Comparison of ENCODE assay signal across 9 cellular contexts in genomic region chr20:31669876-31670275, GRCh38. TPM values are rescaled to one million over a fixed set of nuclear protein-coding genes. Genes with fewer than 3 reads are reported as not detected.
DNase-seq lines count a peak whose midpoint lies in the region; ATAC-seq, FAIRE-seq and TF ChIP-seq lines count a peak whose summit lies in the region.
"Had no signal": no experiment of that assay in that cellular context is flagged by ENCODE, and none has a peak within 500 bp of the region (broad histone marks: within the 10 kb centered on the region; RNA-seq: fewer than 3 reads in every experiment).

No MANE protein-coding gene starts in this region.

- H3K79me2 ChIP-seq in PC-9 (ENCODE audit: low read depth): peaks cover 85% of the 10 kb centered on the region
- peaks cover 67% of the 10 kb centered on the region for H3K79me2 ChIP-seq in HepG2 (ENCODE audit: insufficient read depth, low read length)

- H4K20me1 ChIP-seq in PC-9 (ENCODE audit: insufficient read depth): peaks cover 68% of the 10 kb centered on the region
- peaks cover 47% of the 10 kb centered on the region for H4K20me1 ChIP-seq in HepG2 (ENCODE audit: insufficient read depth, low read length)

- H3F3A ChIP-seq in PC-9 (ENCODE audit: insufficient read depth, low read depth): peaks cover 85% of the 10 kb centered on the region

- H3K4me3 ChIP-seq in PC-9 (no peak overlapping the region), HepG2 (replicated peaks in 1 of 3; ENCODE audit: insufficient read depth in 1 of 3, low read depth in 2 of 3, low read length in 3 of 3) (no peak overlapping the region), stomach smooth muscle (ENCODE audit: low read length in 2 of 2) (peak overlapping the region in 1 of 2 donors; percentile 52)
- H3K4me3 ChIP-seq: MG63 had no signal

- H3K9me2 ChIP-seq in PC-9 (ENCODE audit: insufficient read depth): no peaks in the 10 kb centered on the region

- TF ChIP-seq EP300 in HepG2 (IDR thresholded peaks at IDR 0.05; ENCODE audit: low read depth in 2 of 2, low read length in 2 of 2) (no peak), HepG2 (CRISPR knock-in tag; IDR thresholded peaks at IDR 0.05; ENCODE audit: borderline replicate concordance) (no peak)

- DNase-seq in PC-9 (peak in 1 of 2 experiments; percentile 12), HepG2 (ENCODE audit: low spot score) (no peak), DMS53 (lab: John Stamatoyannopoulos, UW) (no peak)
- no peak for DNase-seq in stimulated activated CD4-positive, alpha-beta T cell treated with anti-CD3 and anti-CD28 coated beads, Interleukin-4, amount 100 ng/mL, for 1 hour

- peak overlapping the region; percentile 24; the same call in 1 of the 2 replicates for H3K27ac ChIP-seq in PC-9
- peak overlapping the region; percentile 100 for H3K27ac ChIP-seq in angular gyrus (ENCODE audit: low read depth, low read length)
- H3K27ac ChIP-seq in HepG2 (ENCODE audit: extremely low read length, insufficient read depth, low read length): no peak overlapping the region
- peak overlapping the region; percentile 79 for H3K27ac ChIP-seq in stomach smooth muscle (ENCODE audit: low read length)

- H2AFZ ChIP-seq in PC-9: no peak overlapping the region
- no peak overlapping the region for H2AFZ ChIP-seq in HepG2 (ENCODE audit: low read length)

- H3K36me3 ChIP-seq in PC-9 (ENCODE audit: low read depth): peaks cover 28% of the 10 kb centered on the region
- peaks cover 61 to 86% of the 10 kb centered on the region in 2 experiments for H3K36me3 ChIP-seq in HepG2 (replicated peaks in 1 of 2; ENCODE audit: control insufficient read depth in 1 of 2, insufficient read depth in 2 of 2, low read length in 2 of 2)
- peaks cover 11% of the 10 kb centered on the region in 2 donors for H3K36me3 ChIP-seq in stomach smooth muscle (ENCODE audit: control insufficient read depth in 2 of 2, insufficient read depth in 2 of 2, low read length in 2 of 2)

- POLR2A ChIA-PET in PC-9 (lab: Charles Lee; ENCODE audit: unreplicated experiment) (no interaction called here), HepG2 (lab: Yijun Ruan, JAX) (interaction anchor here (0.8 to 20.7 kb wide), 4 partner anchors 9 to 69 kb away, joined by 3 to 643 read pairs (median 29); partner anchors contain the start of genes BCL2L1 and TPX2)

- ATAC-seq in HepG2 (no peak), GM19467 (IDR thresholded peaks at IDR 0.05; ENCODE audit: unreplicated experiment) (no peak), HG03095 (IDR thresholded peaks at IDR 0.05; ENCODE audit: unreplicated experiment) (no peak)

- no peak for TF ChIP-seq RAD21 in HepG2 (CRISPR knock-in tag; IDR thresholded peaks at IDR 0.05)

- no peak for FAIRE-seq in HepG2 (lab: Jason Lieb, UNC)

- no peak overlapping the region for H3K4me2 ChIP-seq in PC-9
- no peak overlapping the region for H3K4me2 ChIP-seq in HepG2 (ENCODE audit: low read depth, low read length)

- in situ Hi-C loops in HepG2 (cut with HindIII; ENCODE audit: extremely low pct_ligation_motif_present, low pct_unique_long_range_greater_than_20kb): no loop called here

- CTCF ChIA-PET in PC-9 (lab: Charles Lee) (no interaction called here), HepG2 (lab: Yijun Ruan, JAX; ENCODE audit: low intra/inter-chr PET ratio, low total read pairs) (no interaction called here)

- intact Hi-C loops in PC-9 (cut with micrococcal nuclease; ENCODE audit: unreplicated experiment): no loop called here
- intact Hi-C loops in HepG2 (cut with micrococcal nuclease; ENCODE audit: unreplicated experiment): no loop called here

- H3K27me3 ChIP-seq in PC-9 (ENCODE audit: insufficient read depth, low read depth) (no peaks in the 10 kb centered on the region), HepG2 (ENCODE audit: control insufficient read depth in 1 of 2, insufficient read depth in 2 of 2, low read length in 2 of 2) (no peaks in the 10 kb centered on the region), stomach smooth muscle (ENCODE audit: control insufficient read depth in 1 of 2, insufficient read depth in 2 of 2, low read length in 2 of 2) (no peaks in the 10 kb centered on the region)
- H3K27me3 ChIP-seq: MG63 had no signal

- TF ChIP-seq CTCF in PC-9 (conservative IDR thresholded peaks at IDR 0.05) (no peak), HepG2 (CRISPR knock-in tag; IDR thresholded peaks at IDR 0.05) (no peak)

- 86% methylated on average over 3 of the region's 3 CpGs for WGBS in HepG2 (ENCODE audit: low lambda C conversion rate)

- no TSS peak for BruUV-seq in PC-9 (replicated peaks; lab: Mats Ljungman, UMichigan)
- no TSS peak for BruUV-seq in HepG2 (replicated peaks; lab: Mats Ljungman, UMichigan)

- TF ChIP-seq POLR2A in HepG2 (IDR thresholded peaks at IDR 0.05; ENCODE audit: insufficient read depth in 1 of 2, low read depth in 2 of 2, low read length in 2 of 2): peak; percentile 13 to 17; a peak in 2 of 4 replicates

- no peaks in the 10 kb centered on the region for H3K9me3 ChIP-seq in PC-9 (ENCODE audit: insufficient read depth, low read depth)
- H3K9me3 ChIP-seq in HepG2 (ENCODE audit: low read length): no peaks in the 10 kb centered on the region
- no peaks in the 10 kb centered on the region for H3K9me3 ChIP-seq in stomach smooth muscle (ENCODE audit: control insufficient read depth in 2 of 2, low read length in 2 of 2)
- H3K9me3 ChIP-seq: MG63 had no signal

- H3K4me1 ChIP-seq in PC-9 (replicated peaks; ENCODE audit: insufficient read depth) (peaks cover 25% of the 10 kb centered on the region), HepG2 (ENCODE audit: insufficient read depth, low read length) (peaks cover 83% of the 10 kb centered on the region), stomach smooth muscle (ENCODE audit: control insufficient read depth, insufficient read depth, low read length) (peaks cover 58% of the 10 kb centered on the region)

- H3K9ac ChIP-seq in HepG2 (ENCODE audit: insufficient read depth, low read depth, low read length): no peak overlapping the region
- peak overlapping the region in 1 of 2 donors; percentile 47 for H3K9ac ChIP-seq in stomach smooth muscle (ENCODE audit: low read length in 2 of 2)

TF ChIP-seq in HepG2, 621 proteins besides CTCF, POLR2A, EP300 and RAD21 (continues in another document):
- TF ChIP-seq SNAPC5 (CRISPR knock-in tag; IDR thresholded peaks at IDR 0.05; ENCODE audit: borderline replicate concordance): peak; percentile 12; the same call in 1 of the 2 replicates

RNA-seq across cellular contexts. Expression of gene COX4I2, which starts 32.2 kb away (rescaled TPM):
- not detected in 2 replicates for total RNA-seq in PC-9 (2021)
- not detected in 2 replicates for total RNA-seq in HepG2 (2016; rRNA removed; fragmentation: Illumina TruSeq; extraction: Trizol)
- not detected in 2 replicates for total RNA-seq in HepG2 (2016; cell fraction: cytosol; rRNA removed; fragmentation: Illumina TruSeq; extraction: Trizol; ENCODE audit: low read depth)
- not detected in 2 replicates for total RNA-seq in HepG2 (2016; cell fraction: insoluble cytoplasmic fraction; rRNA removed; fragmentation: Illumina TruSeq; extraction: Trizol)
- total RNA-seq in HepG2 (2016; cell fraction: membrane; rRNA removed; fragmentation: Illumina TruSeq; extraction: Trizol): not detected in 2 replicates
- total RNA-seq in HepG2 (2016; cell fraction: nucleus; rRNA removed; fragmentation: Illumina TruSeq; extraction: Trizol): not detected in 2 replicates
- 0.74 and 1.1 TPM in 2 replicates for polyA plus RNA-seq in HepG2 (2011; rRNA removed)
- 0.97 and 1.4 TPM in 2 replicates for polyA plus RNA-seq in HepG2 (2011; cell fraction: cytosol; rRNA removed)
- polyA plus RNA-seq in HepG2 (2011; cell fraction: nucleus; rRNA removed): 0.31 TPM in 1 of 2 replicates, not detected in the other
- polyA plus RNA-seq in HepG2 (2012): 0.61 and 0.68 TPM in 2 replicates
- not detected in 2 replicates for polyA plus RNA-seq in HepG2 (2016; cell fraction: cytosol; fragmentation: Illumina TruSeq; extraction: Trizol; ENCODE audit: low read depth)
- not detected in 2 replicates for polyA plus RNA-seq in HepG2 (2016; cell fraction: insoluble cytoplasmic fraction; fragmentation: Illumina TruSeq; extraction: Trizol; ENCODE audit: low read depth)
- polyA plus RNA-seq in HepG2 (2016; cell fraction: membrane; fragmentation: Illumina TruSeq; extraction: Trizol; ENCODE audit: low read depth): not detected in 2 replicates
- polyA plus RNA-seq in HepG2 (2016; cell fraction: nucleus; fragmentation: Illumina TruSeq; extraction: Trizol; ENCODE audit: insufficient read depth, low read depth): not detected in 2 replicates
- polyA minus RNA-seq in HepG2 (2011; rRNA and poly(A)+ RNA removed; ENCODE audit: low replicate concordance): not detected in 2 replicates
- polyA minus RNA-seq in HepG2 (2011; cell fraction: cytosol; rRNA and poly(A)+ RNA removed): not detected in 2 replicates
- not detected in 2 replicates for polyA minus RNA-seq in HepG2 (2011; cell fraction: nucleus; rRNA and poly(A)+ RNA removed)

RNA-seq across cellular contexts. Expression of gene BCL2L1, which starts 52.8 kb away (rescaled TPM):
- total RNA-seq in PC-9 (2021): 125 and 129 TPM in 2 replicates
- total RNA-seq in HepG2 (2016; rRNA removed; fragmentation: Illumina TruSeq; extraction: Trizol): 164 and 200 TPM in 2 replicates
- total RNA-seq in HepG2 (2016; cell fraction: cytosol; rRNA removed; fragmentation: Illumina TruSeq; extraction: Trizol; ENCODE audit: low read depth): 60.9 and 61.0 TPM in 2 replicates
- 169 and 173 TPM in 2 replicates for total RNA-seq in HepG2 (2016; cell fraction: insoluble cytoplasmic fraction; rRNA removed; fragmentation: Illumina TruSeq; extraction: Trizol)
- 190 and 201 TPM in 2 replicates for total RNA-seq in HepG2 (2016; cell fraction: membrane; rRNA removed; fragmentation: Illumina TruSeq; extraction: Trizol)
- total RNA-seq in HepG2 (2016; cell fraction: nucleus; rRNA removed; fragmentation: Illumina TruSeq; extraction: Trizol): 135 and 148 TPM in 2 replicates
- polyA plus RNA-seq in HepG2 (2011; rRNA removed): 258 and 259 TPM in 2 replicates
- polyA plus RNA-seq in HepG2 (2011; cell fraction: cytosol; rRNA removed): 215 and 224 TPM in 2 replicates
- polyA plus RNA-seq in HepG2 (2011; cell fraction: nucleus; rRNA removed): 123 and 146 TPM in 2 replicates
- polyA plus RNA-seq in HepG2 (2012): 184 and 192 TPM in 2 replicates
- 77.5 and 91.4 TPM in 2 replicates for polyA plus RNA-seq in HepG2 (2016; cell fraction: cytosol; fragmentation: Illumina TruSeq; extraction: Trizol; ENCODE audit: low read depth)
- polyA plus RNA-seq in HepG2 (2016; cell fraction: insoluble cytoplasmic fraction; fragmentation: Illumina TruSeq; extraction: Trizol; ENCODE audit: low read depth): 214 and 252 TPM in 2 replicates
- polyA plus RNA-seq in HepG2 (2016; cell fraction: membrane; fragmentation: Illumina TruSeq; extraction: Trizol; ENCODE audit: low read depth): 208 and 211 TPM in 2 replicates
- 168 and 174 TPM in 2 replicates for polyA plus RNA-seq in HepG2 (2016; cell fraction: nucleus; fragmentation: Illumina TruSeq; extraction: Trizol; ENCODE audit: insufficient read depth, low read depth)
- polyA minus RNA-seq in HepG2 (2011; rRNA and poly(A)+ RNA removed; ENCODE audit: low replicate concordance): 34.8 and 259 TPM in 2 replicates
- polyA minus RNA-seq in HepG2 (2011; cell fraction: cytosol; rRNA and poly(A)+ RNA removed): 124 TPM in 2 replicates
- polyA minus RNA-seq in HepG2 (2011; cell fraction: nucleus; rRNA and poly(A)+ RNA removed): 215 and 221 TPM in 2 replicates
